18 cellular contexts compared by ENCODE assay signal in the genomic region with DNA sequence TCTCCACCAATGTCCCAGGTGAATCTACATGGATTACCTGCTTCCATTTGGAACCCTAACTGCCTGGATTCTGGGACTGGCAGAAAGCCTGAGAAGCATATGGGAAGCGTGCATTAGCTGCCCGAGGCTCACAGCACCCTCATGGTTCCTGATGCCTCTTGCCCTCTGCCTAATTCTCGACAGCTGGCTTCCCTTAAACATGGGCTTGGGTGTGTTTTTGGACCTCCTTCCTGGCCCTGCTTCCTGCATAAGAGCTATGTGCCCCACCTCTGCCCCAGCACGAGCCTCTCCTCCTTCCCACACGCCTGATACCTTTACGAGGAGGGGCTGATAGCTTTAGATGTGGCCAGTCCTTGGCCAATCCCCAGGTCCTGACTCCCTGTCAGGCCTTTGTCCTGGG.
DNase-seq lines count a peak whose midpoint lies in the region; ATAC-seq and TF ChIP-seq lines count a peak whose summit lies in the region.
"Had no signal": no experiment of that assay in that cellular context is flagged by ENCODE, and none has a peak within 500 bp of the region (broad histone marks: within the 10 kb centered on the region; RNA-seq: fewer than 3 reads in every experiment).

No MANE protein-coding gene starts in this region.

- no peak overlapping the region for H3K23ac ChIP-seq in IMR-90 (ENCODE audit: low read depth, low read length)

- in situ Hi-C loops in IMR-90 (cut with MboI; ENCODE audit: low sequenced_read_pairs) (no loop called here), KBM-7 (cut with MboI; ENCODE audit: low pct_unique_long_range_greater_than_20kb, low sequenced_read_pairs) (no loop called here)

- BruUV-seq in IMR-90 (replicated peaks; lab: Mats Ljungman, UMichigan) = no TSS peak

- POLR2A ChIA-PET in IMR-90 (lab: Charles Lee; ENCODE audit: unreplicated experiment) = no interaction called here

- H2AFZ ChIP-seq in IMR-90 (replicated peaks; ENCODE audit: low read length, poor library complexity) (peak overlapping the region; percentile 15), neural progenitor cell (replicated peaks) (no peak overlapping the region)

- H3K4me1 ChIP-seq in BLaER1 treated with 17β-estradiol and CSF1 and Interleukin-3, amounts not matched to agents 10 nM and 100 nM = peaks cover 0 to 24% (median 18%) of the 10 kb centered on the region in 10 experiments; a peak in 16 of 20 replicates
- no peaks in the 10 kb centered on the region for H3K4me1 ChIP-seq in IMR-90 (ENCODE audit: control insufficient read depth, insufficient read depth, low read length)
- no peaks in the 10 kb centered on the region for H3K4me1 ChIP-seq in neural progenitor cell

- H2BK5ac ChIP-seq in IMR-90 (ENCODE audit: low read depth, low read length, poor library complexity, severe bottlenecking) = no peak overlapping the region

- 47% methylated on average over 2 of the region's 6 CpGs; no CpG with 5 or more reads in 1 of the 2 experiments for WGBS in IMR-90 (ENCODE audit: extremely low coverage in 2 of 2, insufficient read length in 1 of 2), 2 experiments

- H2AK9ac ChIP-seq in IMR-90 (replicated peaks; ENCODE audit: low read depth, low read length, poor library complexity) = no peak overlapping the region

- H3K36me3 ChIP-seq in BLaER1 treated with 17β-estradiol and CSF1 and Interleukin-3, amounts not matched to agents 10 nM and 100 nM = no peaks in the 10 kb centered on the region
- H3K36me3 ChIP-seq in IMR-90 (ENCODE audit: control insufficient read depth, insufficient read depth, low read length) (no peaks in the 10 kb centered on the region), neural progenitor cell (no peaks in the 10 kb centered on the region)

- H3K4me3 Mint-ChIP-seq in neural progenitor cell = no peak overlapping the region
- H3K4me3 Mint-ChIP-seq: H9, HFFc6 had no signal

- no peak overlapping the region for H3K18ac ChIP-seq in IMR-90 (ENCODE audit: low read depth, low read length)

- no peaks in the 10 kb centered on the region; a peak in 1 of 22 replicates for H4K20me1 ChIP-seq in BLaER1 treated with 17β-estradiol and CSF1 and Interleukin-3, amounts not matched to agents 10 nM and 100 nM
- H4K20me1 ChIP-seq in IMR-90 (ENCODE audit: insufficient read depth, low read length) = no peaks in the 10 kb centered on the region
- H4K20me1 ChIP-seq in neural progenitor cell (ENCODE audit: low read depth) = no peaks in the 10 kb centered on the region

- no peaks in the 10 kb centered on the region for H3K79me2 ChIP-seq in neural progenitor cell (ENCODE audit: low read depth)

- TF ChIP-seq CTCF in IMR-90 (conservative IDR thresholded peaks at IDR 0.05; ENCODE audit: low read depth, low read length) (no peak), neural progenitor cell (IDR thresholded peaks at IDR 0.05) (no peak)

- no peak for TF ChIP-seq RAD21 in IMR-90 (IDR thresholded peaks at IDR 0.05; ENCODE audit: low read length)

- no peaks in the 10 kb centered on the region for H3K9me1 ChIP-seq in IMR-90 (ENCODE audit: insufficient read depth, low read length)

- no peaks in the 10 kb centered on the region for H3K27me3 Mint-ChIP-seq in neural progenitor cell (ENCODE audit: insufficient read depth, low read depth)

- peaks cover 2% of the 10 kb centered on the region for H3K36me3 Mint-ChIP-seq in neural progenitor cell

- dilution Hi-C loops in IMR-90 (cut with HindIII; ENCODE audit: low sequenced_read_pairs, unreplicated experiment) = no loop called here

- H4K91ac ChIP-seq in IMR-90 (ENCODE audit: insufficient read depth, low read depth, low read length) = no peak overlapping the region

- H3K56ac ChIP-seq in IMR-90 (ENCODE audit: extremely low read depth, insufficient read depth, low read length) = no peak overlapping the region

- ATAC-seq in IMR-90 (ENCODE audit: low read depth) (no peak), GM21529 (IDR thresholded peaks at IDR 0.05; ENCODE audit: unreplicated experiment) (no peak)

- intact Hi-C loops in IMR-90 (cut with micrococcal nuclease) = no loop called here

- no peak overlapping the region for H2BK20ac ChIP-seq in IMR-90 (ENCODE audit: low read depth, low read length)

- H2AK5ac ChIP-seq in IMR-90 (ENCODE audit: low read depth, low read length) = no peak overlapping the region

- peak overlapping the region in 8 of 11 experiments; percentile 9 to 72 (median 53); a peak in 13 of 22 replicates for H3K4me2 ChIP-seq in BLaER1 treated with 17β-estradiol and CSF1 and Interleukin-3, amounts not matched to agents 10 nM and 100 nM
- H3K4me2 ChIP-seq in IMR-90 (ENCODE audit: low read depth, low read length) (no peak overlapping the region), neural progenitor cell (no peak overlapping the region)

- no peaks in the 10 kb centered on the region for H3K27me3 ChIP-seq in BLaER1 treated with 17β-estradiol and CSF1 and Interleukin-3, amounts not matched to agents 10 nM and 100 nM
- H3K27me3 ChIP-seq in IMR-90 (ENCODE audit: control insufficient read depth, insufficient read depth, low read length) = no peaks in the 10 kb centered on the region
- no peaks in the 10 kb centered on the region for H3K27me3 ChIP-seq in neural progenitor cell

- no peak overlapping the region for H3K9ac ChIP-seq in BLaER1 treated with 17β-estradiol and CSF1 and Interleukin-3, amounts not matched to agents 10 nM and 100 nM
- H3K9ac ChIP-seq in IMR-90 (ENCODE audit: low read depth, low read length) (no peak overlapping the region), neural progenitor cell (no peak overlapping the region)

- DNase-seq in IMR-90 = no peak
- peak; percentile 5 for DNase-seq in SW480 (ENCODE audit: low spot score)
- DNase-seq in neural progenitor cell (ENCODE audit: low spot score) = no peak
- no peak for DNase-seq in SW 1271 (lab: John Stamatoyannopoulos, UW)
- no peak for DNase-seq in KBM-7
- DNase-seq: DMS79, H9, HFFc6, MM.1S, NCI-H1048, NCI-H1417 treated with DMSO at 0.1 percent for 48 hours, NCI-H1930, NCI-H345, SHP77 treated with DMSO at 0.1 percent for 48 hours had no signal

- no peaks in the 10 kb centered on the region for H3F3A ChIP-seq in neural progenitor cell (ENCODE audit: low read depth)

- H3K14ac ChIP-seq in IMR-90 (replicated peaks; ENCODE audit: low read depth, low read length) = no peak overlapping the region

- no peaks in the 10 kb centered on the region for H3K9me3 Mint-ChIP-seq in neural progenitor cell
- H3K9me3 Mint-ChIP-seq: H9 had no signal

- no peak overlapping the region for H4K5ac ChIP-seq in IMR-90 (ENCODE audit: low read depth, low read length)

- CTCF ChIA-PET in IMR-90 (lab: Yijun Ruan, JAX) = no interaction called here

- H3K4me1 Mint-ChIP-seq in neural progenitor cell = peaks cover 24% of the 10 kb centered on the region

- H2BK15ac ChIP-seq in IMR-90 (ENCODE audit: low read depth, low read length) = no peak overlapping the region

- H2BK120ac ChIP-seq in IMR-90 (ENCODE audit: low read depth, low read length) = no peak overlapping the region

- no peak for TF ChIP-seq POLR2A in IMR-90 (IDR thresholded peaks at IDR 0.05; ENCODE audit: low read depth, low read length)

- H3K27ac ChIP-seq in BLaER1 treated with 17β-estradiol and CSF1 and Interleukin-3, amounts not matched to agents 10 nM and 100 nM = no peak overlapping the region
- H3K27ac ChIP-seq in IMR-90 (ENCODE audit: insufficient read depth, low read length) = no peak overlapping the region
- H3K27ac ChIP-seq in neural progenitor cell = no peak overlapping the region
- H3K27ac ChIP-seq: RWPE1, SK-N-MC had no signal

- H3K9me3 ChIP-seq in BLaER1 treated with 17β-estradiol and CSF1 and Interleukin-3, amounts not matched to agents 10 nM and 100 nM (replicated peaks in 1 of 11) = no peaks in the 10 kb centered on the region
- H3K9me3 ChIP-seq in IMR-90 (ENCODE audit: control insufficient read depth, insufficient read depth, low read length) = peaks cover 2% of the 10 kb centered on the region; the same call in 1 of the 2 replicates
- no peaks in the 10 kb centered on the region for H3K9me3 ChIP-seq in neural progenitor cell (ENCODE audit: low read depth)

- H3K27ac Mint-ChIP-seq in neural progenitor cell = peak overlapping the region; percentile 68
- H3K27ac Mint-ChIP-seq: HFFc6 had no signal

- no peak overlapping the region for H3K4ac ChIP-seq in IMR-90 (ENCODE audit: low read depth, low read length)

- no peak overlapping the region for H3K4me3 ChIP-seq in BLaER1 treated with 17β-estradiol and CSF1 and Interleukin-3, amounts not matched to agents 10 nM and 100 nM
- H3K4me3 ChIP-seq in IMR-90 (ENCODE audit: insufficient read depth, low read depth, low read length) (no peak overlapping the region), neural progenitor cell (no peak overlapping the region)
- H3K4me3 ChIP-seq: SK-N-MC had no signal

- no peak overlapping the region for H4K8ac ChIP-seq in IMR-90 (ENCODE audit: low read depth in 2 of 2, low read length in 2 of 2)

- no peaks in the 10 kb centered on the region for H3K79me1 ChIP-seq in IMR-90 (ENCODE audit: low read depth in 1 of 2, low read length in 2 of 2)

TF ChIP-seq in IMR-90, 13 proteins besides CTCF, POLR2A, EP300 and RAD21:
- TF ChIP-seq RFX5 (IDR thresholded peaks at IDR 0.05; ENCODE audit: low read depth, low read length) (no peak), CEBPB (IDR thresholded peaks at IDR 0.05; ENCODE audit: low read depth, low read length) (no peak), USF2 (IDR thresholded peaks at IDR 0.05; ENCODE audit: low read depth, low read length) (no peak), MAZ (IDR thresholded peaks at IDR 0.05; ENCODE audit: borderline replicate concordance, low read depth, low read length) (no peak), RCOR1 (IDR thresholded peaks at IDR 0.05; ENCODE audit: insufficient replicate concordance, low read length) (no peak), MAFK (IDR thresholded peaks at IDR 0.05; ENCODE audit: low read depth, low read length) (no peak), CHD1 (IDR thresholded peaks at IDR 0.05; ENCODE audit: low read depth, low read length) (no peak), NFE2L2 (IDR thresholded peaks at IDR 0.05; ENCODE audit: low read depth, low read length) (no peak)

Comparison
In these comparisons a context has a peak if more than half of its experiments do, and no peak if none do; other contexts are left out.
1. H3K4me2 ChIP-seq: peak in BLaER1 treated with 17β-estradiol and CSF1 and Interleukin-3, amounts not matched to agents 10 nM and 100 nM (8 of 11); none in IMR-90 (single experiment) and neural progenitor cell (single experiment).